16 cellular contexts compared by ENCODE assay signal in the genomic region with DNA sequence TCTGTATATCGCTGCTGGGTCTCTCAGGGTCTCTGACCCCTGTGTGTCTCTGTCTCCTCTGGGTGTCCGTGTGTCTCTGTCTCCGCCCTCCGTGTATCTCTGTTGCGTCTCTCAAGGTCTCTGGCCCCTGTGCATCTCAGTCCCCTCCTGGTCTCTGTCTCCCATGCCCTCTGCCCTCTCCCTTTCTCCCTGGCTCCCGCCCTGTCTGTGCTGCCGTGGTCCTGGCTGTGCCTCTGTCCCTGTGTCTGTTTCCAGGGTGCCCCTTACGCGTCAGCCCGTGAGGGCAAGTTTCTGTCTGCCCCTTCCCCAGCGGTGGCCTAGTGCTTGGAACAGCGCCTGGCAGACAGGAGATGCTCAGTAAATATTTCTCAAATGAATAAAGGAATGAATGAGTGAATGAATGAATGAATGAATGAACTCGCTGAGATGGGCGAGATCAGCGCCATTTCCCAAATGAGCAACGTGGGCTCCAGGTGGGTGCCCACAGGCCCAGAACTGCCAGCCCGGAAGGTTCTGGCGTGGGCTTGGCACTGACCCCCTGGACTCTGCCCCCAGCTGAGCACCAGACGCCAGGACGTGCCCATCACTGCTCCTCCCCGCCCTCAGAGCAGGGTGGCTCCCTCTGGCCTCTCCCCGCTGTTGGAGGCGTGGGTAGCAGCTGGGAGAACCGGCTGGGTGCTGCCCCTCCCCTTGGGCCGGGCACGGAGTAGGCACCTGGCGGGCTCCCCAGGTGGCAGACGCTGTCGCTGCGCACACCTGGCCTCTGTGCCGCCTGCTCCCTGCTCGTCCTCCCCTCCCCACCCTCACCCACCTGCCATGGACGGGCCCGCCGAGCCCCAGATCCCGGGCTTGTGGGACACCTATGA. TPM values are rescaled to one million over a fixed set of nuclear protein-coding genes. Genes with fewer than 3 reads are reported as not detected.
DNase-seq lines count a peak whose midpoint lies in the region; ATAC-seq and TF ChIP-seq lines count a peak whose summit lies in the region.
"Had no signal": no experiment of that assay in that cellular context is flagged by ENCODE, and none has a peak within 500 bp of the region (broad histone marks: within the 10 kb centered on the region; RNA-seq: fewer than 3 reads in every experiment).

A gene (plus strand): TSS at position 736 of the 866 bp plus-strand sequence. CDS start 81 bp downstream, at position 817.

- 44 to 53% methylated on average over 13 to 17 of the region's 36 CpGs for WGBS in esophagus squamous epithelium, 2 donors
- 62 to 74% methylated on average over 21 to 27 of the region's 36 CpGs for WGBS in thyroid gland, 2 donors

- peak in 2 of 4 donors; percentile 45 to 59 for TF ChIP-seq POLR2A in esophagus squamous epithelium (IDR thresholded peaks at IDR 0.05)
- no peak for TF ChIP-seq POLR2A in thyroid gland (IDR thresholded peaks at IDR 0.05)

- peaks cover 0 to 22% (median 0%) of the 10 kb centered on the region in 4 donors for H3K27me3 ChIP-seq in esophagus squamous epithelium
- no peaks in the 10 kb centered on the region for H3K27me3 ChIP-seq in thyroid gland

- TF ChIP-seq CTCF in esophagus squamous epithelium (IDR thresholded peaks at IDR 0.05), result no peak
- TF ChIP-seq CTCF in thyroid gland (IDR thresholded peaks at IDR 0.05), result no peak

- DNase-seq in SIG-M5 treated with dmso at 0.1 percent for 504 hours (lab: John Stamatoyannopoulos, UW; ENCODE audit: unreplicated experiment), result peak; percentile 52
- no peak for DNase-seq in SIG-M5 (lab: John Stamatoyannopoulos, UW)
- DNase-seq in NCI-H510A (lab: John Stamatoyannopoulos, UW), result peak; percentile 94
- no peak for DNase-seq in esophagus squamous epithelium (lab: John Stamatoyannopoulos, UW)
- DNase-seq in thyroid gland, result peak; percentile 62 to 81
- DNase-seq in AG20443 (ENCODE audit: low spot score), result no peak
- no peak for DNase-seq in activated CD4-positive, CD25-positive, alpha-beta regulatory T cell (lab: John Stamatoyannopoulos, UW)
- DNase-seq: ACHN; activated CD4-positive, alpha-beta memory T cell treated with anti-CD3 and anti-CD28 coated beads, Interleukin-2, amount 10 ng/mL, durations not matched to agents 7 days and 5 days; activated naive CD8-positive, alpha-beta T cell treated with anti-CD3 and anti-CD28 coated beads, Interleukin-2, amount 10 ng/mL, durations not matched to agents 7 days and 5 days; GF-D8; glutamatergic neuron; NCI-H1048 had no signal

- no peak for ATAC-seq in HG02981 (IDR thresholded peaks at IDR 0.05; ENCODE audit: unreplicated experiment)

- H3K4me1 ChIP-seq in esophagus squamous epithelium, result peaks cover 5 to 52% (median 14%) of the 10 kb centered on the region in 3 donors
- H3K4me1 ChIP-seq in thyroid gland, result peaks cover 5 to 22% of the 10 kb centered on the region in 2 donors

- H3K27ac ChIP-seq in esophagus squamous epithelium (peak within 1 kb of the TSS; percentile 70 to 90 (median 88)), thyroid gland (no peak within 1 kb of the TSS)

- H3K4me3 ChIP-seq in esophagus squamous epithelium (peak within 1 kb of the TSS; percentile 52 to 61 (median 58)), thyroid gland (replicated peaks in 1 of 3) (no peak within 1 kb of the TSS)
- H3K4me3 ChIP-seq: HAP-1 had no signal

- H3K9me3 ChIP-seq in esophagus squamous epithelium, result no peaks in the 10 kb centered on the region
- no peaks in the 10 kb centered on the region for H3K9me3 ChIP-seq in thyroid gland
- H3K9me3 ChIP-seq: HAP-1 had no signal

- intact Hi-C loops in esophagus squamous epithelium (cut with DNase I) (no loop called here), thyroid gland (cut with DNase I) (no loop called here)

- H3K36me3 ChIP-seq in esophagus squamous epithelium, result no peaks in the 10 kb centered on the region
- H3K36me3 ChIP-seq in thyroid gland, result no peaks in the 10 kb centered on the region
- H3K36me3 ChIP-seq: HAP-1 had no signal

RNA-seq across cellular contexts. Expression of the gene that starts here (rescaled TPM):
- total RNA-seq in esophagus squamous epithelium (100 to 1,000 TPM in 2 of 4 donors, 10 to 100 TPM in 2; 84.8 to 253 (median 150) TPM), thyroid gland (under 1 TPM in 3 of 4 donors, not detected in 1; 0.54 to 0.88 (median 0.78) TPM)
- total RNA-seq: activated CD4-positive, alpha-beta memory T cell treated with anti-CD3 and anti-CD28 coated beads, Interleukin-2, amount 10 ng/mL, durations not matched to agents 7 days and 5 days; activated naive CD8-positive, alpha-beta T cell treated with anti-CD3 and anti-CD28 coated beads, Interleukin-2, amount 10 ng/mL, durations not matched to agents 7 days and 5 days; renal cortical epithelial cell had no signal

Comparison
In these comparisons a context has a peak if more than half of its experiments do, and no peak if none do; other contexts are left out.
1. RNA of the gene that starts here (total RNA-seq): 84.8 to 253 TPM in esophagus squamous epithelium; 0.54 to 0.88 TPM in thyroid gland; every median in the first group is over 10 times any median in the second.
2. DNase-seq: peak in SIG-M5 treated with dmso at 0.1 percent for 504 hours (single experiment) and NCI-H510A (single experiment); none in SIG-M5 (single experiment), esophagus squamous epithelium (single experiment), AG20443 (single experiment) and activated CD4-positive, CD25-positive, alpha-beta regulatory T cell (0 of 4).
3. Peak in DNase-seq in thyroid gland; RNA of the gene not detected or under 1 TPM.
4. H3K27ac ChIP-seq: peak in esophagus squamous epithelium (4 of 4); none in thyroid gland (0 of 3).
5. H3K4me3 ChIP-seq: peak in esophagus squamous epithelium (4 of 4); none in thyroid gland (0 of 3).